Comparison of ENCODE assay signal across 16 cellular contexts in the genomic region with DNA sequence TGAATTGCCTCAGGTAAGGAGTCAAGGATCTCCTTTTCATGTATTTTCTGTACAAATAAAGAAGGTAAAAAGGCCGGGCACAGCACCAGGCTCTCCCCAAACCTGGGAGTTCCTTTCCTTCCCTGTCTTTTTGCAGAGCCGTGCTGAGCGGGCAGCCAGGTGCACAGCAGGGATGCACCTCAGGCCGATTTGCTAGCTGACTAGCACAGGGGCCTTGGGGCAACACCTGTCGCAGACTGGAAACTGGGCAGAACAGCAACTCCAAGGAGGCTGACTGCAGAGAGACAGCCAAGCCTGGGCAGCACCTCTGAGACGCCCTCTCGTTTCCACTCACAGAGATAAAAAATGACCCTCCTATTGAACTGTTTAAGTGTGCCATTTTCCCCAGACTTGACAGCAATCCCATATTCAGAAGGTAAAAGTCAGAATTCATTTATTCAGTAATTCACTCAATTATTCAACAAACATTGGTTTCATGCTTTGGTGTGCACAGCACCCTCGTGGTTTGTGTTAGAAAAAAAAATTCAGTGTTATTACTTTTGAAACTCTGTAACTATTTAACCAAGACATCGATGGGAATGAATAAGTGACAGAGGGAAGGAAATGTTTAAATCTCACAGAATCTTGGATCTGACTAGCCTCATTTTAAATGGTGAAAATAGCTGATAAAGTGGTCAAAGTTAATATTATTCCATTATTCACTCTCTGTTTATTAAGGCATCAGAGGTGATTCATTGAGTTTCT.
DNase-seq lines count a peak whose midpoint lies in the region; ATAC-seq, FAIRE-seq and TF ChIP-seq lines count a peak whose summit lies in the region.
"Had no signal": no experiment of that assay in that cellular context is flagged by ENCODE, and none has a peak within 500 bp of the region (broad histone marks: within the 10 kb centered on the region; RNA-seq: fewer than 3 reads in every experiment).

No MANE protein-coding gene starts in this region.

- no peak overlapping the region for H3K18ac ChIP-seq in neuronal stem cell (ENCODE audit: low read length)

- no peak overlapping the region for H3K4me2 ChIP-seq in neuronal stem cell (ENCODE audit: insufficient read depth, low read length, poor library complexity, severe bottlenecking)
- H3K4me2 ChIP-seq: PC-9 had no signal

- no peaks in the 10 kb centered on the region for H3K79me1 ChIP-seq in neuronal stem cell (ENCODE audit: low read depth, low read length)

- H3K23ac ChIP-seq in neuronal stem cell (ENCODE audit: low read depth, low read length, poor library complexity) = no peak overlapping the region

- no peak overlapping the region for H3K14ac ChIP-seq in neuronal stem cell (ENCODE audit: low read length)

- WGBS in pancreas, 2 donors = 41 to 48% methylated on average over 9 of the region's 9 CpGs
- WGBS in neuronal stem cell (ENCODE audit: extremely low coverage in 2 of 2, insufficient read length in 2 of 2, insufficient replicate concordance in 1 of 2), 2 donors = no CpG with 5 or more reads among the region's 9 CpGs

- H3K4me3 ChIP-seq in HEK293 (ENCODE audit: low read depth, low read length) = no peak overlapping the region
- H3K4me3 ChIP-seq in coronary artery = no peak overlapping the region
- H3K4me3 ChIP-seq in pancreas = no peak overlapping the region
- no peak overlapping the region for H3K4me3 ChIP-seq in neuronal stem cell (ENCODE audit: low read length in 2 of 2)
- H3K4me3 ChIP-seq: PC-9 had no signal

- H3K27ac ChIP-seq in HEK293 (ENCODE audit: extremely low read depth, low read depth, low read length) (no peak overlapping the region), coronary artery (peak overlapping the region; percentile 35 to 58), pancreas (peak overlapping the region in 2 of 4 donors; percentile 40 to 55), neuronal stem cell (replicated peaks; ENCODE audit: low read length) (no peak overlapping the region)
- H3K27ac ChIP-seq: C4-2B, PC-9 had no signal

- no peaks in the 10 kb centered on the region for H3K27me3 ChIP-seq in pancreas
- H3K27me3 ChIP-seq in neuronal stem cell (ENCODE audit: control insufficient read depth in 3 of 3, insufficient read depth in 3 of 3, low read depth in 1 of 3, low read length in 3 of 3) = no peaks in the 10 kb centered on the region

- H3K9me3 ChIP-seq in HEK293 (ENCODE audit: control insufficient read depth, insufficient read depth, low read depth, low read length) (no peaks in the 10 kb centered on the region), pancreas (no peaks in the 10 kb centered on the region), neuronal stem cell (replicated peaks in 1 of 2; ENCODE audit: control insufficient read depth in 2 of 2, insufficient read depth in 1 of 2, low read depth in 1 of 2, low read length in 2 of 2) (no peaks in the 10 kb centered on the region)

- H3K36me3 ChIP-seq in HEK293 (ENCODE audit: control insufficient read depth in 2 of 2, insufficient read depth in 1 of 2, low read length in 2 of 2) (no peaks in the 10 kb centered on the region), pancreas (no peaks in the 10 kb centered on the region), neuronal stem cell (replicated peaks in 1 of 2; ENCODE audit: control insufficient read depth in 2 of 2, insufficient read depth in 2 of 2, low read length in 2 of 2) (no peaks in the 10 kb centered on the region)

- no peak overlapping the region for H2BK12ac ChIP-seq in neuronal stem cell (ENCODE audit: low read length)

- no peaks in the 10 kb centered on the region for H3K36me3 Mint-ChIP-seq in Calu3 (ENCODE audit: insufficient read depth, unreplicated experiment)

- intact Hi-C loops in Calu3 (cut with micrococcal nuclease; ENCODE audit: unreplicated experiment) (no loop called here), pancreas (cut with DNase I) (no loop called here)

- H3K9me3 Mint-ChIP-seq in Calu3 (ENCODE audit: low read depth, unreplicated experiment) = no peaks in the 10 kb centered on the region

- no peak overlapping the region for H3K4ac ChIP-seq in neuronal stem cell (ENCODE audit: low read length)

- TF ChIP-seq CTCF in Calu3 (IDR thresholded peaks at IDR 0.05; ENCODE audit: unreplicated experiment) (no peak), HEK293 (tag by site-specific recombination; IDR thresholded peaks at IDR 0.05) (no peak), coronary artery (IDR thresholded peaks at IDR 0.05) (no peak), pancreas (IDR thresholded peaks at IDR 0.05) (no peak)

- no peak overlapping the region for H2AK5ac ChIP-seq in neuronal stem cell (ENCODE audit: low read depth, low read length)

- POLR2A ChIA-PET in HEK293 (lab: Yijun Ruan, JAX) = no interaction called here

- peaks cover 25% of the 10 kb centered on the region for H3K4me1 Mint-ChIP-seq in Calu3 (ENCODE audit: low read depth, unreplicated experiment)

- no peak overlapping the region for H4K8ac ChIP-seq in neuronal stem cell (ENCODE audit: low read depth, low read length)

- peak in 3 of 4 donors; percentile 18 to 71 (median 53) for ATAC-seq in pancreas
- no peak for ATAC-seq in GM21528 (IDR thresholded peaks at IDR 0.05; ENCODE audit: low FRiP score, unreplicated experiment)
- ATAC-seq: HepG2 had no signal

- no peak overlapping the region for H2BK120ac ChIP-seq in neuronal stem cell (ENCODE audit: low read depth, low read length)

- H3K4me1 ChIP-seq in HEK293 (ENCODE audit: control insufficient read depth, insufficient read depth, low read length) = no peaks in the 10 kb centered on the region
- H3K4me1 ChIP-seq in pancreas = peaks cover 0 to 6% (median 5%) of the 10 kb centered on the region in 3 donors
- H3K4me1 ChIP-seq in neuronal stem cell (ENCODE audit: control insufficient read depth in 2 of 2, insufficient read depth in 1 of 2, low read depth in 1 of 2, low read length in 2 of 2) = peaks cover 0 to 6% of the 10 kb centered on the region in 2 donors

- H3K9ac ChIP-seq in neuronal stem cell (ENCODE audit: low read depth, low read length, poor library complexity) = no peak overlapping the region

- CTCF ChIA-PET in Calu3 (lab: Charles Lee) (interaction anchor here (1.2 kb wide), 1 partner anchor 19 kb away, joined by 3 read pairs; no protein-coding TSS in a partner anchor), HEK293 (lab: Yijun Ruan, JAX) (no interaction called here)

- no peaks in the 10 kb centered on the region for H3K27me3 Mint-ChIP-seq in Calu3 (ENCODE audit: unreplicated experiment)

- no peak overlapping the region for H2BK5ac ChIP-seq in neuronal stem cell (ENCODE audit: low read length)

- no peak overlapping the region for H3K4me3 Mint-ChIP-seq in Calu3 (ENCODE audit: low read depth, unreplicated experiment)

- no peak overlapping the region for H2AFZ ChIP-seq in neuronal stem cell (ENCODE audit: low read length)
- H2AFZ ChIP-seq: PC-9 had no signal

- DNase-seq in Calu3 (peak; percentile 1), coronary artery (ENCODE audit: low spot score) (no peak), pancreas (no peak), NCI-H128 (lab: John Stamatoyannopoulos, UW; ENCODE audit: unreplicated experiment) (no peak), neuronal stem cell (ENCODE audit: low spot score) (no peak)
- DNase-seq in stimulated activated CD4-positive, alpha-beta T cell treated with anti-CD3 and anti-CD28 coated beads, Interleukin-2, amount 100 ng/mL, for 24 hours = no peak
- DNase-seq: EL, KG1, NCI-H1694 treated with DMSO at 0.1 percent for 48 hours, NCI-H774, PC-9, SW 1271 had no signal

- H2BK15ac ChIP-seq in neuronal stem cell (ENCODE audit: low read length) = no peak overlapping the region

- no peak overlapping the region for H3K27ac Mint-ChIP-seq in Calu3 (ENCODE audit: unreplicated experiment)

- no peak for FAIRE-seq in pancreas (lab: Jason Lieb, UNC)
- FAIRE-seq: HepG2 had no signal

- BruUV-seq in Calu3 (replicated peaks; lab: Mats Ljungman, UMichigan) = no TSS peak

- H4K91ac ChIP-seq in neuronal stem cell (ENCODE audit: low read depth, low read length, poor library complexity) = no peak overlapping the region

TF ChIP-seq in HEK293, 187 proteins besides CTCF, POLR2A, EP300 and RAD21:
- no peak for TF ChIP-seq ZNF302 (tag by site-specific recombination; IDR thresholded peaks at IDR 0.05; ENCODE audit: low read depth)
- TF ChIP-seq ZNF266 (tag by site-specific recombination; IDR thresholded peaks at IDR 0.05; ENCODE audit: low read depth) = no peak
- no peak for TF ChIP-seq GLI2 (tag by site-specific recombination; IDR thresholded peaks at IDR 0.05; ENCODE audit: borderline replicate concordance, low read depth)
- peak; percentile 42; the same call in 1 of the 2 replicates for TF ChIP-seq SCRT2 (tag by site-specific recombination; IDR thresholded peaks at IDR 0.05)

Comparison
In these comparisons a context has a peak if more than half of its experiments do, and no peak if none do; other contexts are left out.
1. H3K27ac ChIP-seq: peak in coronary artery (2 of 2); none in HEK293 (single experiment) and neuronal stem cell (single experiment).